In the genomic region with DNA sequence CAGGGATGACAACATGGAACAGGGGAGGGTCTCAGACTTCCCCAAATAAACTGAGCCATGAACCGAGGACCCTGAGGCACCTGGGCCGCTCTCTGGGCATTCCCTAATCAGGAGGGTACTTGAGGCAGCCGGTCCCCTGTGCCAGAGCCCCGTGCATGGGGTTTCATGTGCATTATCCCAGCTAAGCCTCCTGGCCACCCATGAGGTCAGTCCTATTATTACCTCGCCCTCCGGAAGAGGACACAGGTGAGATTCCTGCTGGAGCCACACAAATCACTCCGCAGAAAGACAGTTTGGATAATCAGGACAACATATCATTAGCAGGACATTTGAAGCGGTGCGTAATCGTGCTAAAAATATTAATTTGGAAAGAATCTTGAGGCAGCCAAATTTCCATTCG, we compare ENCODE assay signal across 19 cellular contexts.
"Had no signal": no experiment of that assay in that cellular context is flagged by ENCODE, and none has a peak within 500 bp of the region (broad histone marks: within the 10 kb centered on the region; RNA-seq: fewer than 3 reads in every experiment).

No MANE protein-coding gene starts in this region.

- FAIRE-seq: frontal cortex had no signal

- ATAC-seq: activated naive CD8-positive, alpha-beta T cell treated with anti-CD3 and anti-CD28 coated beads, Interleukin-2, amount 50 U/mL, for 24 hours; left lung; stimulated activated naive CD8-positive, alpha-beta T cell treated with anti-CD3 and anti-CD28 coated beads, Interleukin-15, amount 100 ng/mL, for 72 hours had no signal

- H3K9me3 ChIP-seq: colonic mucosa, left lung, suprapubic skin, vagina had no signal

- H3K36me3 ChIP-seq: brain microvascular endothelial cell, colonic mucosa, left lung, suprapubic skin, vagina had no signal

- H3K4me3 ChIP-seq: colonic mucosa, left lung, suprapubic skin, vagina had no signal

- H3K4me1 ChIP-seq: colonic mucosa had no signal

- H3K27me3 ChIP-seq: brain microvascular endothelial cell, colonic mucosa, suprapubic skin, vagina had no signal

- H3K27ac ChIP-seq: brain microvascular endothelial cell, colonic mucosa, left lung, suprapubic skin, vagina had no signal

- DNase-seq: activated CD4-positive, alpha-beta memory T cell treated with anti-CD3 and anti-CD28 coated beads, Interleukin-2, amount 10 ng/mL, durations not matched to agents 7 days and 5 days; activated CD4-positive, alpha-beta T cell treated with anti-CD3 and anti-CD28 coated beads for 48 hours; activated CD4-positive, CD25-positive, alpha-beta regulatory T cell; activated naive CD4-positive, alpha-beta T cell treated with anti-CD3 and anti-CD28 coated beads, Interleukin-2, amount 10 ng/mL, durations not matched to agents 7 days and 5 days; activated naive CD8-positive, alpha-beta T cell treated with anti-CD3 and anti-CD28 coated beads, Interleukin-2, amount 50 U/mL, for 24 hours; activated T-cell treated with anti-CD3 and anti-CD28 coated beads, Interleukin-2, amount 50 U/mL, for 1 hour; aorta; brain microvascular endothelial cell; colonic mucosa; head of caudate nucleus; occipital lobe; retina; stimulated activated naive CD8-positive, alpha-beta T cell treated with anti-CD3 and anti-CD28 coated beads, Interleukin-15, amount 100 ng/mL, for 72 hours; T-helper 9 cell; trophoblast cell had no signal
